1 cellular context compared by ENCODE assay signal in the genomic region with DNA sequence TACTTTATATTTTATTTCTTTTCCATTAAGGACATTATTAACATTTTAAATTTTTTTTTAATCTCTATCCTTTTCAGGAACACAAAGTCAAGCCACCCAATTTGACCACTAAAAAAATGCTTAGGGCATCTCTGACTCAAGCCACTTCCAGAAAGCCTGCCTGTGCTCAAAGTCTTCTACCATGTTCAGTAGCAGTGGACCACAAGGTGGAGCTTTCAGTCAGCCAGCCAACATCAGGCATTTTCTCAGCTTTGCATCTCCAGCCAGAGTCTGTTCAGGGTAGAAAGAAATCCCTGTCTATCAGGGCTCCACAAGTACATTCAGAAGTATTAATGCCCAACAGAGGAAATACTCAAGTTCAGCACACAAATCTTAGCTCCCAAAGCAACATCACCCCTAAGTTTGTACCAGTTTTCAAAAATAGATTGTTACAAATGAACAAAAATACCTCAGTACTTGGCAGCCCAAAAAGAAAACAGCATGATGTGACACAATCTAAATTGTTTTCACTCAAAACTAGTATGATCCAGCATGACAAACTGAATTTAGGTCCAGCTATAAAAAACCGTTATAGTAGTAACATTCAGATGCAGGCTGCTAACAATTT.
TF ChIP-seq lines count a peak whose summit lies in the region.

No MANE protein-coding gene starts in this region.

TF ChIP-seq in HCT116, 20 proteins besides CTCF, POLR2A, EP300 and RAD21 (continued from another document):
- TF ChIP-seq SP1 (IDR thresholded peaks at IDR 0.05; ENCODE audit: low read depth) (no peak), EZH2 (IDR thresholded peaks at IDR 0.05) (no peak), EGR1 (IDR thresholded peaks at IDR 0.05; ENCODE audit: low read depth) (no peak), CBX3 (IDR thresholded peaks at IDR 0.05; ENCODE audit: low read depth) (no peak)
- TF ChIP-seq, protein P1, sequence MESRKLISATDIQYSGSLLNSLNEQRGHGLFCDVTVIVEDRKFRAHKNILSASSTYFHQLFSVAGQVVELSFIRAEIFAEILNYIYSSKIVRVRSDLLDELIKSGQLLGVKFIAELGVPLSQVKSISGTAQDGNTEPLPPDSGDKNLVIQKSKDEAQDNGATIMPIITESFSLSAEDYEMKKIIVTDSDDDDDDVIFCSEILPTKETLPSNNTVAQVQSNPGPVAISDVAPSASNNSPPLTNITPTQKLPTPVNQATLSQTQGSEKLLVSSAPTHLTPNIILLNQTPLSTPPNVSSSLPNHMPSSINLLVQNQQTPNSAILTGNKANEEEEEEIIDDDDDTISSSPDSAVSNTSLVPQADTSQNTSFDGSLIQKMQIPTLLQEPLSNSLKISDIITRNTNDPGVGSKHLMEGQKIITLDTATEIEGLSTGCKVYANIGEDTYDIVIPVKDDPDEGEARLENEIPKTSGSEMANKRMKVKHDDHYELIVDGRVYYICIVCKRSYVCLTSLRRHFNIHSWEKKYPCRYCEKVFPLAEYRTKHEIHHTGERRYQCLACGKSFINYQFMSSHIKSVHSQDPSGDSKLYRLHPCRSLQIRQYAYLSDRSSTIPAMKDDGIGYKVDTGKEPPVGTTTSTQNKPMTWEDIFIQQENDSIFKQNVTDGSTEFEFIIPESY (IDR thresholded peaks at IDR 0.05; ENCODE audit: extremely low read depth, insufficient replicate concordance, low read length) = no peak
TF ChIP-seq in HCT116: peak in this region for 0.
